Comparison of ENCODE assay signal across 24 cellular contexts in the genomic region with DNA sequence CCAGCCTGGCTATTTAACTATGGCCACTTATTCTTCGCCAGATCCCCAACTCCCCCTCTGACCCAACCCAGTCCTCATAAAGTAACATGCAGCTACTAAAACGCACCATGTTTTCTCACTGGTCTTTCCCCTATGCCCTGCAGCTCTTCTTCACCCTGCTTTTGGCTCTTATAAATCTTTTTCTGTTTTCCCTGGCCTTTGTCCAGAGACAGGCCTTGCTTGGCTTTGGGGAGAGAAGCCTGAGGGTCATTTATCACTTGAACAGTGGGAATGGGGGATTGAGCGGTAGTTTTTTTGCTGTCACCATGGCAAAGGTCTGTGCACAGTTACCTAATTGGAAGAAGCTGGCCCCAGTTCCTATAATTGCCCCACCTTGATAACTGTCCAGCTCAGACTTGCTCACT.
DNase-seq lines count a peak whose midpoint lies in the region; ATAC-seq and TF ChIP-seq lines count a peak whose summit lies in the region.
"Had no signal": no experiment of that assay in that cellular context is flagged by ENCODE, and none has a peak within 500 bp of the region (broad histone marks: within the 10 kb centered on the region; RNA-seq: fewer than 3 reads in every experiment).

No MANE protein-coding gene starts in this region.

- DNase-seq in cardiac muscle cell (ENCODE audit: low read depth in 1 of 2, low spot score in 1 of 2) (peak in 1 of 2 donors; percentile 60), heart right ventricle (no peak), dermis microvascular lymphatic vessel endothelial cell (ENCODE audit: low read depth in 2 of 2) (peak; percentile 7 to 15), mesothelial cell of epicardium (ENCODE audit: low spot score in 2 of 2, unreplicated experiment in 2 of 2) (no peak), uterus (peak; percentile 21 to 23), cortex of kidney (lab: John Stamatoyannopoulos, UW) (no peak)
- DNase-seq: activated CD4-positive, alpha-beta T cell treated with anti-CD3 and anti-CD28 coated beads for 1 hour; activated effector memory CD4-positive, alpha-beta T cell treated with Interleukin-2 at 50 U/mL for 16 hours; amniotic stem cell; DMS153; gastrocnemius medialis; GOT3; left ventricle myocardium inferior; NCI-H1417 treated with DMSO at 0.1 percent for 48 hours; NCI-H2171; NCI-H82; Peyer's patch; psoas muscle; T1000 had no signal

- no peak overlapping the region for H3K4me3 ChIP-seq in cardiac muscle cell
- no peak overlapping the region for H3K4me3 ChIP-seq in heart right ventricle
- no peak overlapping the region for H3K4me3 ChIP-seq in uterus
- H3K4me3 ChIP-seq: A549, gastrocnemius medialis, left ventricle myocardium inferior, Peyer's patch, psoas muscle, SK-N-MC had no signal

- 69 to 71% methylated on average over 3 of the region's 3 CpGs for WGBS in heart right ventricle, 2 donors

- H3K27me3 ChIP-seq in cardiac muscle cell (no peaks in the 10 kb centered on the region), heart right ventricle (no peaks in the 10 kb centered on the region), uterus (no peaks in the 10 kb centered on the region)
- H3K27me3 ChIP-seq: gastrocnemius medialis, Peyer's patch had no signal

- H3K4me1 Mint-ChIP-seq in mesothelial cell of epicardium = peaks cover 56% of the 10 kb centered on the region
- H3K4me1 Mint-ChIP-seq: CD14-positive monocyte had no signal

- H3K27me3 Mint-ChIP-seq in mesothelial cell of epicardium (ENCODE audit: low read depth) = no peaks in the 10 kb centered on the region

- H3K4me3 Mint-ChIP-seq in mesothelial cell of epicardium = peak overlapping the region; percentile 0
- H3K4me3 Mint-ChIP-seq: CD14-positive monocyte had no signal

- no peaks in the 10 kb centered on the region for H3K9me3 Mint-ChIP-seq in mesothelial cell of epicardium

- intact Hi-C loops in heart right ventricle (cut with DNase I) = no loop called here
- intact Hi-C loops in uterus (cut with DNase I; ENCODE audit: low total_unique reads) = no loop called here

- H3K27ac ChIP-seq in cardiac muscle cell (peak overlapping the region; percentile 21), heart right ventricle (no peak overlapping the region), uterus (peak overlapping the region in 1 of 2 donors; percentile 19)
- H3K27ac ChIP-seq: A549, gastrocnemius medialis, left ventricle myocardium inferior, psoas muscle, SK-N-MC had no signal

- no peaks in the 10 kb centered on the region for H3K36me3 Mint-ChIP-seq in mesothelial cell of epicardium
- H3K36me3 Mint-ChIP-seq: CD14-positive monocyte had no signal

- H3K9me3 ChIP-seq in cardiac muscle cell (ENCODE audit: low read depth) (no peaks in the 10 kb centered on the region), heart right ventricle (no peaks in the 10 kb centered on the region), uterus (no peaks in the 10 kb centered on the region)
- H3K9me3 ChIP-seq: A549, gastrocnemius medialis, left ventricle myocardium inferior, Peyer's patch, psoas muscle had no signal

- H3K27ac Mint-ChIP-seq in mesothelial cell of epicardium = peak overlapping the region; percentile 61
- H3K27ac Mint-ChIP-seq: CD14-positive monocyte had no signal

- no peak for TF ChIP-seq POLR2A in uterus (IDR thresholded peaks at IDR 0.05)

- H3K4me1 ChIP-seq in cardiac muscle cell (ENCODE audit: low read depth) (peaks cover 20% of the 10 kb centered on the region), heart right ventricle (peaks cover 0 to 22% (median 8%) of the 10 kb centered on the region in 9 donors), uterus (no peaks in the 10 kb centered on the region)
- H3K4me1 ChIP-seq: A549 had no signal

- ATAC-seq in heart right ventricle (no peak), GM18517 (IDR thresholded peaks at IDR 0.05; ENCODE audit: unreplicated experiment) (no peak), GM19023 (IDR thresholded peaks at IDR 0.05; ENCODE audit: unreplicated experiment) (no peak)
- ATAC-seq: A549, gastrocnemius medialis had no signal

- H3K36me3 ChIP-seq in cardiac muscle cell (no peaks in the 10 kb centered on the region), heart right ventricle (no peaks in the 10 kb centered on the region), uterus (no peaks in the 10 kb centered on the region)
- H3K36me3 ChIP-seq: gastrocnemius medialis, left ventricle myocardium inferior, Peyer's patch had no signal

- no peak for TF ChIP-seq CTCF in cardiac muscle cell (IDR thresholded peaks at IDR 0.05; ENCODE audit: low read depth, low read length)
- no peak for TF ChIP-seq CTCF in heart right ventricle (IDR thresholded peaks at IDR 0.05)
- TF ChIP-seq CTCF in mesothelial cell of epicardium (IDR thresholded peaks at IDR 0.05; ENCODE audit: unreplicated experiment) = no peak
- TF ChIP-seq CTCF in uterus (IDR thresholded peaks at IDR 0.05) = no peak

Comparison
In these comparisons a context has a peak if more than half of its experiments do, and no peak if none do; other contexts are left out.
1. DNase-seq: peak in dermis microvascular lymphatic vessel endothelial cell (2 of 2) and uterus (2 of 2); none in heart right ventricle (0 of 2), mesothelial cell of epicardium (0 of 2) and cortex of kidney (single experiment).